24 cellular contexts compared by ENCODE assay signal in the genomic region with DNA sequence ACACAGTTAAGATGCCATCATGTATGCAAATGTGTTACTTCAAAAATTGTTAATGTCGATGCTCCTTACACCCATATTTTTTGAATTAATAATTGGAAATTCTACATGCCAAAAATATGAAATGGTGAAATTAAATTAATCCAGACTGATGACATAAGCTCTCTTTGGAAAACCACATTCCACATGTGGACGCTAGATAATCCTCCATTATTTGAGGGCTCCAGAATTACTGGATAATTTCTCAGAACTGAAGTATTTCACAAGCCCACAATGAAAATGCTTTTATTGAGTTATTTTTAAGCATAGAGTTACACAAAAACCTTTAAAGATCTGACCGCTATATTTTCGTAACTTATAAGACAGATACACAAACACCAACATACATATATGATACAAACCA.
"Had no signal": no experiment of that assay in that cellular context is flagged by ENCODE, and none has a peak within 500 bp of the region (broad histone marks: within the 10 kb centered on the region; RNA-seq: fewer than 3 reads in every experiment).

No MANE protein-coding gene starts in this region.

- H3K4me1 ChIP-seq: left lung, lower lobe of right lung, pancreas, prostate gland, spleen, suprapubic skin, uterus had no signal

- ATAC-seq: left cardiac atrium; left lung; lower lobe of right lung; naive thymus-derived CD8-positive, alpha-beta T cell; pancreas; right cardiac atrium; sciatic nerve; stimulated activated effector memory CD8-positive, alpha-beta T cell treated with anti-CD3 and anti-CD28 coated beads, Interleukin-12 subunit alpha, Interleukin-12 subunit beta, amount 100 ng/mL, for 72 hours had no signal

- H3K4me3 ChIP-seq: left lung, lower lobe of right lung, pancreas, prostate gland, spleen, suprapubic skin, thoracic aorta, tibial artery, uterus had no signal

- H3K27ac ChIP-seq: left lung, lower lobe of right lung, pancreas, prostate gland, spleen, suprapubic skin, thoracic aorta, tibial artery, uterus had no signal

- H3K27me3 ChIP-seq: left lung, pancreas, spleen, suprapubic skin, tibial artery, uterus had no signal

- DNase-seq: islet precursor cell; left cardiac atrium; left lung; lower lobe of right lung; mammary epithelial cell; mesenchymal stem cell; naive thymus-derived CD8-positive, alpha-beta T cell; nucleus accumbens; pancreas; posterior cingulate gyrus; retina; right cardiac atrium; small intestine; spleen; stimulated activated CD4-positive, alpha-beta T cell treated with anti-CD3 and anti-CD28 coated beads, Interleukin-4, amount 100 ng/mL, for 24 hours; stimulated activated naive CD4-positive, alpha-beta T cell; tibial artery; trophoblast cell; uterus had no signal

- H3K36me3 ChIP-seq: prostate gland, uterus had no signal

- H3K9me3 ChIP-seq: left lung, lower lobe of right lung, pancreas, prostate gland, spleen, suprapubic skin, thoracic aorta, tibial artery, uterus had no signal
